In the genomic region with DNA sequence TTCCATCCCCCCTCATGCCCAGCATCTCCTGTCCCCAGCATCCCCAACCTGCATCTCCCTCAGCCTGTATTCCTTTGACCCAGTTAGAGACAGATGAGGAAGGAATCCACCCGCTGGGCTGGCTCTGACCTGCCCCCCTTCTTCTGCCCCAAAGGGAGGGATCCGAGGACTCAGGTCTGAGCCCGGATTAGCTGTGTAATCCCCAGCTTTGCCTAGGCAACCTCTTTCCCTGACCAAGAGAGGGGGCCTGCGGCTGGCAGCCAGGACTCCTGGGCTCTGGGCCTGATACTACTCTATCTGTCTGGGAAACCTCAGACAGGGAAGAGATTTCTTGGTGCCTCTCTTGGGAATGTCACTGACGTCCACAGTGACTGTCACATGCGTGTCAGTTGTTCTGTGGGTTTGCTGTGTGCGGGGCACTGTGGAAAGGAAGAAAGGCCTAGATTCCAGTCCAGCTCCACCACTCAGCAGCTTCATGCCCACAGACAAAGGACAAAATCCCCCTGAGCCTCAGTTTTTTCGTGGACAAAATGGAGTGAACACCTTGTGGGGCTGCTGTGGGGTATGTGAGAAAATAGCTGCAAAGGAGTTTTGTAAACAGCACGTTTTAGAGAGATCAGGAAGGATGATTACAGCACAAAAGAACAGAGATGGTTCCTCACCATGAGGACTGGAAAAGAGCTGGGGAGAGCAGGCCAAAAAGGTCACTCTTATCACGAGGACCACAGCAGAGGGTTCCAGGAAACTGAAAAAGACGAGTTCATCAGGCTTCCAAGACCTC, we compare ENCODE assay signal across 12 cellular contexts. TPM values are rescaled to one million over a fixed set of nuclear protein-coding genes. Genes with fewer than 3 reads are reported as not detected.
DNase-seq lines count a peak whose midpoint lies in the region; ATAC-seq, FAIRE-seq and TF ChIP-seq lines count a peak whose summit lies in the region.
"Had no signal": no experiment of that assay in that cellular context is flagged by ENCODE, and none has a peak within 500 bp of the region (broad histone marks: within the 10 kb centered on the region; RNA-seq: fewer than 3 reads in every experiment).

No MANE protein-coding gene starts in this region.

- TF ChIP-seq POLR2A in endothelial cell of umbilical vein (IDR thresholded peaks at IDR 0.05; ENCODE audit: low read depth, low read length) (no peak), erythroblast (IDR thresholded peaks at IDR 0.05; ENCODE audit: low read length) (no peak)

- peaks cover 13% of the 10 kb centered on the region for H3K36me3 Mint-ChIP-seq in T-helper 1 cell treated with Interleukin-12 subunit alpha and Interleukin-12 subunit beta and Interleukin-4 antibody, amounts not matched to agents 30 μg/mL and 1 μg/mL, for 36 hours (ENCODE audit: low read depth)

- H3K27me3 ChIP-seq in endothelial cell of umbilical vein (ENCODE audit: control insufficient read depth in 2 of 2, insufficient read depth in 2 of 2, low read length in 2 of 2): peaks cover 5 to 10% of the 10 kb centered on the region in 2 experiments
- no peaks in the 10 kb centered on the region for H3K27me3 ChIP-seq in psoas muscle (ENCODE audit: insufficient read depth in 3 of 3, low read length in 2 of 3)

- POLR2A ChIA-PET in RWPE1 (lab: Yijun Ruan, JAX; ENCODE audit: low non-redundant PET): no interaction called here
- POLR2A ChIA-PET in endothelial cell of umbilical vein (lab: Charles Lee): no interaction called here

- no peak overlapping the region for H3K9ac ChIP-seq in endothelial cell of umbilical vein (replicated peaks; ENCODE audit: extremely low read depth, insufficient read depth, low read length)

- H2AFZ ChIP-seq in endothelial cell of umbilical vein (ENCODE audit: low read depth, low read length): peak overlapping the region; percentile 33

- peaks cover 11% of the 10 kb centered on the region for H3K79me2 ChIP-seq in endothelial cell of umbilical vein (ENCODE audit: control insufficient read depth, insufficient read depth, low read length)

- peaks cover 17% of the 10 kb centered on the region for H3K27me3 Mint-ChIP-seq in T-helper 1 cell treated with Interleukin-12 subunit alpha and Interleukin-12 subunit beta and Interleukin-4 antibody, amounts not matched to agents 30 μg/mL and 1 μg/mL, for 36 hours (ENCODE audit: low read depth)

- DNase-seq in T-helper 1 cell: no peak
- no peak for DNase-seq in RWPE1 (ENCODE audit: low spot score)
- no peak for DNase-seq in endothelial cell of umbilical vein (ENCODE audit: low read depth, low spot score)
- DNase-seq in psoas muscle: peak in 1 of 2 donors; percentile 48
- no peak for DNase-seq in GM20000 (ENCODE audit: low spot score)
- DNase-seq in NCI-H187 (lab: John Stamatoyannopoulos, UW): no peak
- no peak for DNase-seq in erythroblast (lab: John Stamatoyannopoulos, UW)
- DNase-seq: 8988T, KBM-7 had no signal

- H3K4me1 ChIP-seq in endothelial cell of umbilical vein (ENCODE audit: control insufficient read depth, extremely low read depth, insufficient read depth, low read length) (peaks cover 6% of the 10 kb centered on the region), psoas muscle (peaks cover 27% of the 10 kb centered on the region)

- BruUV-seq in endothelial cell of umbilical vein (replicated peaks; lab: Mats Ljungman, UMichigan): no TSS peak

- H3K27ac ChIP-seq in RWPE1: peak overlapping the region; percentile 74
- no peak overlapping the region for H3K27ac ChIP-seq in endothelial cell of umbilical vein (ENCODE audit: insufficient read depth, low read depth, low read length)
- peak overlapping the region; percentile 88 for H3K27ac ChIP-seq in psoas muscle

- H3K36me3 ChIP-seq in endothelial cell of umbilical vein (ENCODE audit: control insufficient read depth in 2 of 2, extremely low read depth in 1 of 2, insufficient read depth in 2 of 2, low read length in 2 of 2) (peaks cover 3 to 9% of the 10 kb centered on the region in 2 experiments), psoas muscle (ENCODE audit: insufficient read depth in 1 of 2, low read depth in 1 of 2) (peaks cover 8 to 24% of the 10 kb centered on the region in 2 donors)

- H3K27ac Mint-ChIP-seq in T-helper 1 cell treated with Interleukin-12 subunit alpha and Interleukin-12 subunit beta and Interleukin-4 antibody, amounts not matched to agents 30 μg/mL and 1 μg/mL, for 36 hours: peak overlapping the region; percentile 81

- FAIRE-seq in endothelial cell of umbilical vein (lab: Jason Lieb, UNC): no peak

- H3K9me3 ChIP-seq in endothelial cell of umbilical vein (replicated peaks; ENCODE audit: control insufficient read depth, insufficient read depth, low read length) (no peaks in the 10 kb centered on the region), psoas muscle (no peaks in the 10 kb centered on the region)

- CTCF ChIA-PET in RWPE1 (lab: Yijun Ruan, JAX) (interaction anchor here (0.6 to 0.9 kb wide), 2 partner anchors 9 to 21 kb away, joined by 3 to 4 read pairs; no protein-coding TSS in a partner anchor), endothelial cell of umbilical vein (lab: Charles Lee) (interaction anchor here (1.2 to 1.6 kb wide), 2 partner anchors 9 to 33 kb away, joined by 3 to 5 read pairs; no protein-coding TSS in a partner anchor)

- dilution Hi-C loops in endothelial cell of umbilical vein (cut with MboI; ENCODE audit: extremely low pct_ligation_motif_present, low sequenced_read_pairs): no loop called here

- 54 to 67% (median 60%) methylated on average over 11 of the region's 11 CpGs for WGBS in psoas muscle, 3 donors

- H3K4me3 ChIP-seq in endothelial cell of umbilical vein (replicated peaks in 1 of 3; ENCODE audit: insufficient read depth in 1 of 3, low read depth in 1 of 3, low read length in 3 of 3) (no peak overlapping the region), psoas muscle (peak overlapping the region; percentile 87)

- intact Hi-C loops in endothelial cell of umbilical vein (cut with micrococcal nuclease): loop anchor here (1.0 to 2.0 kb wide), 4 partner anchors 22 to 97 kb away; a partner anchor contains a TSS
- intact Hi-C loops in psoas muscle (cut with DNase I): loop anchor here in 1 of 2 donors (5.0 kb wide), 1 partner anchor 33 kb away; no protein-coding TSS in a partner anchor

- no peaks in the 10 kb centered on the region for H3K9me1 ChIP-seq in endothelial cell of umbilical vein (replicated peaks; ENCODE audit: control insufficient read depth, extremely low read depth, insufficient read depth, low read length)

- no peaks in the 10 kb centered on the region for H4K20me1 ChIP-seq in endothelial cell of umbilical vein (replicated peaks; ENCODE audit: control insufficient read depth, extremely low read depth, insufficient read depth, low read length)

- no peak overlapping the region for H3K4me2 ChIP-seq in endothelial cell of umbilical vein (ENCODE audit: insufficient read depth, low read length)

- peak overlapping the region; percentile 77 for H3K4me3 Mint-ChIP-seq in T-helper 1 cell treated with Interleukin-12 subunit alpha and Interleukin-12 subunit beta and Interleukin-4 antibody, amounts not matched to agents 30 μg/mL and 1 μg/mL, for 36 hours

- ATAC-seq in psoas muscle: peak in 1 of 4 donors; percentile 35

- no peak for TF ChIP-seq CTCF in RWPE1 (conservative IDR thresholded peaks at IDR 0.05; ENCODE audit: low read depth)
- TF ChIP-seq CTCF in endothelial cell of umbilical vein (IDR thresholded peaks at IDR 0.05; ENCODE audit: extremely low read depth in 1 of 2, insufficient read depth in 1 of 2, low read depth in 1 of 2, low read length in 2 of 2): no peak
- TF ChIP-seq CTCF in psoas muscle (IDR thresholded peaks at IDR 0.05): peak; percentile 10
- no peak for TF ChIP-seq CTCF in GM20000 (IDR thresholded peaks at IDR 0.05; ENCODE audit: extremely low read depth, missing control alignments)

- H3K9me3 Mint-ChIP-seq in T-helper 1 cell treated with Interleukin-12 subunit alpha and Interleukin-12 subunit beta and Interleukin-4 antibody, amounts not matched to agents 30 μg/mL and 1 μg/mL, for 36 hours: no peaks in the 10 kb centered on the region

- peaks cover 18% of the 10 kb centered on the region for H3K4me1 Mint-ChIP-seq in T-helper 1 cell treated with Interleukin-12 subunit alpha and Interleukin-12 subunit beta and Interleukin-4 antibody, amounts not matched to agents 30 μg/mL and 1 μg/mL, for 36 hours (ENCODE audit: low read depth)

RNA-seq across cellular contexts. Expression of a gene that starts 1.3 kb away (rescaled TPM):
- total RNA-seq in endothelial cell of umbilical vein (179 and 191 TPM in 2 replicates), psoas muscle (100 to 1,000 TPM; 250 to 413 (median 364) TPM)
- polyA plus RNA-seq in endothelial cell of umbilical vein (203 and 204 TPM in 2 replicates), psoas muscle (100 to 1,000 TPM; 248 to 340 (median 287) TPM)
- 105 and 135 TPM in 2 replicates for polyA plus RNA-seq in endothelial cell of umbilical vein (2011; cell fraction: cytosol; rRNA removed)
- polyA plus RNA-seq in endothelial cell of umbilical vein (2011; cell fraction: nucleus; rRNA removed): 410 and 434 TPM in 2 replicates
- 141 and 210 TPM in 2 replicates for polyA plus RNA-seq in endothelial cell of umbilical vein (2012)
- polyA minus RNA-seq in endothelial cell of umbilical vein: 89.3 and 124 TPM in 2 replicates
- polyA minus RNA-seq in endothelial cell of umbilical vein (2011; cell fraction: cytosol; rRNA and poly(A)+ RNA removed): 162 TPM
- 90.9 and 99.0 TPM in 2 replicates for polyA minus RNA-seq in endothelial cell of umbilical vein (2011; cell fraction: nucleus; rRNA and poly(A)+ RNA removed)

RNA-seq across cellular contexts. Expression of a gene that starts 21.8 kb away (rescaled TPM):
- total RNA-seq in endothelial cell of umbilical vein: 962 and 997 TPM in 2 replicates
- 2,277 and 2,635 TPM in 2 replicates for polyA plus RNA-seq in endothelial cell of umbilical vein
- polyA plus RNA-seq in endothelial cell of umbilical vein (2011; cell fraction: cytosol; rRNA removed): 1,590 and 1,808 TPM in 2 replicates
- polyA plus RNA-seq in endothelial cell of umbilical vein (2011; cell fraction: nucleus; rRNA removed): 663 and 818 TPM in 2 replicates
- 1,068 and 1,665 TPM in 2 replicates for polyA plus RNA-seq in endothelial cell of umbilical vein (2012)
- polyA minus RNA-seq in endothelial cell of umbilical vein: 785 and 809 TPM in 2 replicates
- polyA minus RNA-seq in endothelial cell of umbilical vein (2011; cell fraction: cytosol; rRNA and poly(A)+ RNA removed): not detected
- 157 and 190 TPM in 2 replicates for polyA minus RNA-seq in endothelial cell of umbilical vein (2011; cell fraction: nucleus; rRNA and poly(A)+ RNA removed)
- 100 to 1,000 TPM; 224 to 364 (median 274) TPM for total RNA-seq in psoas muscle
- 100 to 1,000 TPM; 279 to 410 (median 383) TPM for polyA plus RNA-seq in psoas muscle

RNA-seq across cellular contexts. Expression of a gene that starts 24.3 kb away (rescaled TPM):
- 20.4 and 21.0 TPM in 2 replicates for total RNA-seq in endothelial cell of umbilical vein
- 14.1 and 16.3 TPM in 2 replicates for polyA plus RNA-seq in endothelial cell of umbilical vein
- 6.5 and 8.1 TPM in 2 replicates for polyA plus RNA-seq in endothelial cell of umbilical vein (2011; cell fraction: cytosol; rRNA removed)
- polyA plus RNA-seq in endothelial cell of umbilical vein (2011; cell fraction: nucleus; rRNA removed): 7.4 and 8.0 TPM in 2 replicates
- 9.9 and 10.3 TPM in 2 replicates for polyA plus RNA-seq in endothelial cell of umbilical vein (2012)
- 1.7 and 3.6 TPM in 2 replicates for polyA minus RNA-seq in endothelial cell of umbilical vein
- 16.2 TPM for polyA minus RNA-seq in endothelial cell of umbilical vein (2011; cell fraction: cytosol; rRNA and poly(A)+ RNA removed)
- polyA minus RNA-seq in endothelial cell of umbilical vein (2011; cell fraction: nucleus; rRNA and poly(A)+ RNA removed): 1.2 and 3.1 TPM in 2 replicates
- 10 to 100 TPM; 19.0 to 37.0 (median 31.8) TPM for total RNA-seq in psoas muscle
- 10 to 100 TPM; 28.5 to 52.2 (median 48.9) TPM for polyA plus RNA-seq in psoas muscle

RNA-seq across cellular contexts. Expression of a gene that starts 34.1 kb away (rescaled TPM):
- total RNA-seq in endothelial cell of umbilical vein (not detected in 2 replicates), psoas muscle (not detected)
- polyA plus RNA-seq in endothelial cell of umbilical vein (not detected in 2 replicates), psoas muscle (under 1 TPM in 1 of 3 donors, not detected in 2; 0.01 TPM)
- not detected in 2 replicates for polyA plus RNA-seq in endothelial cell of umbilical vein (2011; cell fraction: cytosol; rRNA removed)
- not detected in 2 replicates for polyA plus RNA-seq in endothelial cell of umbilical vein (2011; cell fraction: nucleus; rRNA removed)
- polyA plus RNA-seq in endothelial cell of umbilical vein (2012): not detected in 2 replicates
- polyA minus RNA-seq in endothelial cell of umbilical vein: not detected in 2 replicates
- polyA minus RNA-seq in endothelial cell of umbilical vein (2011; cell fraction: cytosol; rRNA and poly(A)+ RNA removed): not detected
- not detected in 2 replicates for polyA minus RNA-seq in endothelial cell of umbilical vein (2011; cell fraction: nucleus; rRNA and poly(A)+ RNA removed)
- total RNA-seq: cerebellum, pulmonary artery endothelial cell had no signal

RNA-seq across cellular contexts. Expression of a gene that starts 45.1 kb away (rescaled TPM):
- total RNA-seq in endothelial cell of umbilical vein (not detected in 2 replicates), psoas muscle (not detected)
- polyA plus RNA-seq in endothelial cell of umbilical vein (not detected in 2 replicates), psoas muscle (under 1 TPM in 1 of 3 donors, not detected in 2; 0.04 TPM)
- not detected in 2 replicates for polyA plus RNA-seq in endothelial cell of umbilical vein (2011; cell fraction: cytosol; rRNA removed)
- not detected in 2 replicates for polyA plus RNA-seq in endothelial cell of umbilical vein (2011; cell fraction: nucleus; rRNA removed)
- not detected in 2 replicates for polyA plus RNA-seq in endothelial cell of umbilical vein (2012)
- polyA minus RNA-seq in endothelial cell of umbilical vein: not detected in 2 replicates
- not detected for polyA minus RNA-seq in endothelial cell of umbilical vein (2011; cell fraction: cytosol; rRNA and poly(A)+ RNA removed)
- not detected in 2 replicates for polyA minus RNA-seq in endothelial cell of umbilical vein (2011; cell fraction: nucleus; rRNA and poly(A)+ RNA removed)
- total RNA-seq: pulmonary artery endothelial cell had no signal
